Comparison of ENCODE assay signal across 9 cellular contexts in genomic region chr2:120254178-120254577, GRCh38. TPM values are rescaled to one million over a fixed set of nuclear protein-coding genes. Genes with fewer than 3 reads are reported as not detected.
DNase-seq lines count a peak whose midpoint lies in the region; ATAC-seq and TF ChIP-seq lines count a peak whose summit lies in the region.
"Had no signal": no experiment of that assay in that cellular context is flagged by ENCODE, and none has a peak within 500 bp of the region (broad histone marks: within the 10 kb centered on the region; RNA-seq: fewer than 3 reads in every experiment).

No MANE protein-coding gene starts in this region.

- DNase-seq in H7 (peak; percentile 9), activated B cell treated with CpG ODN at 0.5 μM for 24 hours (no peak), glutamatergic neuron (no peak), WERI-Rb-1 (no peak), DMS 273 (lab: John Stamatoyannopoulos, UW; ENCODE audit: unreplicated experiment) (no peak)
- DNase-seq: NCI-H1417 had no signal

- no peaks in the 10 kb centered on the region for H3K9me3 ChIP-seq in WERI-Rb-1 (ENCODE audit: severe bottlenecking)

- H3K4me3 ChIP-seq in H7 (ENCODE audit: insufficient read depth, low read depth, low read length) (peak overlapping the region; percentile 76; the same call in 1 of the 2 replicates), skin epidermis (peak overlapping the region in 6 of 7 experiments; percentile 74 to 99 (median 85)), WERI-Rb-1 (ENCODE audit: low read depth, low read length) (no peak overlapping the region; the same call in 1 of the 2 replicates)

- peaks cover 33% of the 10 kb centered on the region for H3K27me3 ChIP-seq in H7 (ENCODE audit: control insufficient read depth, insufficient read depth, low read length)
- H3K27me3 ChIP-seq in WERI-Rb-1 (ENCODE audit: insufficient read depth, low read depth, severe bottlenecking): no peaks in the 10 kb centered on the region

- intact Hi-C loops in activated B cell treated with CpG ODN at 0.5 μM for 24 hours (cut with micrococcal nuclease): no loop called here

- ATAC-seq in activated B cell treated with CpG ODN at 0.5 μM for 24 hours (ENCODE audit: low read depth) (no peak), HG02981 (IDR thresholded peaks at IDR 0.05; ENCODE audit: unreplicated experiment) (no peak), GM21786 (IDR thresholded peaks at IDR 0.05; ENCODE audit: unreplicated experiment) (no peak)

- POLR2A ChIA-PET in activated B cell treated with CpG ODN at 0.5 μM for 24 hours (lab: Charles Lee): interaction anchor here (0.6 to 3.6 kb wide), 3 partner anchors 22 to 77 kb away, joined by 3 to 37 read pairs (median 3); partner anchors contain the start of gene TMEM185B

- CTCF ChIA-PET in activated B cell treated with CpG ODN at 0.5 μM for 24 hours (lab: Charles Lee): no interaction called here

- H3K27me3 Mint-ChIP-seq in activated B cell treated with CpG ODN at 0.5 μM for 24 hours: no peaks in the 10 kb centered on the region
- peaks cover 13% of the 10 kb centered on the region for H3K27me3 Mint-ChIP-seq in glutamatergic neuron (ENCODE audit: unreplicated experiment)

- no peak for TF ChIP-seq CTCF in activated B cell treated with CpG ODN at 0.5 μM for 24 hours (IDR thresholded peaks at IDR 0.05)
- no peak for TF ChIP-seq CTCF in glutamatergic neuron (IDR thresholded peaks at IDR 0.05; ENCODE audit: partially characterized antibody, unreplicated experiment)
- no peak for TF ChIP-seq CTCF in WERI-Rb-1 (IDR thresholded peaks at IDR 0.05; ENCODE audit: low read depth, low read length)

- H3K4me1 Mint-ChIP-seq in activated B cell treated with CpG ODN at 0.5 μM for 24 hours: peaks cover 66% of the 10 kb centered on the region
- peaks cover 12% of the 10 kb centered on the region for H3K4me1 Mint-ChIP-seq in glutamatergic neuron (ENCODE audit: low read depth, unreplicated experiment)

- H3K36me3 ChIP-seq in H7 (replicated peaks; ENCODE audit: control insufficient read depth, insufficient read depth, low read length) (no peaks in the 10 kb centered on the region), WERI-Rb-1 (no peaks in the 10 kb centered on the region)

- H3K36me3 Mint-ChIP-seq in activated B cell treated with CpG ODN at 0.5 μM for 24 hours (ENCODE audit: low read depth) (peaks cover 24% of the 10 kb centered on the region), glutamatergic neuron (ENCODE audit: unreplicated experiment) (peaks cover 11% of the 10 kb centered on the region)

- H3K4me3 Mint-ChIP-seq in activated B cell treated with CpG ODN at 0.5 μM for 24 hours: peak overlapping the region; percentile 96
- peak overlapping the region; percentile 96 for H3K4me3 Mint-ChIP-seq in glutamatergic neuron (ENCODE audit: unreplicated experiment)

- H3K27ac ChIP-seq in skin epidermis (peak overlapping the region in 8 of 21 experiments; percentile 82 to 97 (median 94)), WERI-Rb-1 (no peak overlapping the region)

- H3K9me3 Mint-ChIP-seq in activated B cell treated with CpG ODN at 0.5 μM for 24 hours (no peaks in the 10 kb centered on the region), glutamatergic neuron (ENCODE audit: unreplicated experiment) (peaks cover 11% of the 10 kb centered on the region)

- H3K27ac Mint-ChIP-seq in activated B cell treated with CpG ODN at 0.5 μM for 24 hours: peak overlapping the region; percentile 89
- no peak overlapping the region for H3K27ac Mint-ChIP-seq in glutamatergic neuron (ENCODE audit: unreplicated experiment)

RNA-seq across cellular contexts. Expression of gene RALB, which starts 1.5 kb away (rescaled TPM):
- 11.1 and 13.5 TPM in 2 replicates for total RNA-seq in H7 (2014; rRNA removed; shearing (Covaris generic))
- 29.9 and 33.4 TPM in 2 replicates for total RNA-seq in activated B cell treated with CpG ODN at 0.5 μM for 24 hours
- total RNA-seq in glutamatergic neuron (ENCODE audit: unreplicated experiment): 16.4 TPM

RNA-seq across cellular contexts. Expression of gene TMEM185B, which starts 31.0 kb away (rescaled TPM):
- 6.7 and 9.9 TPM in 2 replicates for total RNA-seq in H7 (2014; rRNA removed; shearing (Covaris generic))
- total RNA-seq in activated B cell treated with CpG ODN at 0.5 μM for 24 hours: 25.6 and 26.8 TPM in 2 replicates
- 12.3 TPM for total RNA-seq in glutamatergic neuron (ENCODE audit: unreplicated experiment)
